Comparison of ENCODE assay signal across 26 cellular contexts in the genomic region with DNA sequence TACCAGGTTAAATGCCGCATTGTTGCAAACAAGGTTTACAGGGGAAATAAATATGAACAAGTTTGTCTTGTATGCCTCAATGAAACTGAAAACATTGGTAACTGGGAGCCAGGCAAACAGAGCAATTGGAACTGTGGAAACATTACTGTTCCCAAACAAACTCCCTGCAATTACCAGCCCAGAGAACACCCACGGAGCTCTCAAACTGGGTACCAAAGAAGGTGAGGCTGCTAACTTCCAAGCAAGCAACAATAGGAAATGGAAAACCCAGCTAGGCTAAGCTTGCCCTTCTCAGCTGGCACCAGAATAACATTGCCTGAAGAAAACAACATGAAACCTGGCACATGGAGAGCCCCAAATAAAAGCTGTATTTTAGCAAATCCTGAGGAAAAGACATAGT.
DNase-seq lines count a peak whose midpoint lies in the region; ATAC-seq, FAIRE-seq and TF ChIP-seq lines count a peak whose summit lies in the region.
"Had no signal": no experiment of that assay in that cellular context is flagged by ENCODE, and none has a peak within 500 bp of the region (broad histone marks: within the 10 kb centered on the region; RNA-seq: fewer than 3 reads in every experiment).

No MANE protein-coding gene starts in this region.

- no peak for FAIRE-seq in HTR-8/SVneo (lab: Jason Lieb, UNC)
- FAIRE-seq: G401.6, GM12892, HepG2, K562 had no signal

- no peak overlapping the region for H3K4me3 ChIP-seq in coronary artery
- H3K4me3 ChIP-seq in prostate gland, result no peak overlapping the region
- H3K4me3 ChIP-seq in right atrium auricular region, result no peak overlapping the region
- H3K4me3 ChIP-seq: BLaER1 treated with 17β-estradiol and CSF1 and Interleukin-3, amounts not matched to agents 10 nM and 100 nM; GM23248; HAP-1; K562; Peyer's patch had no signal

- intact Hi-C loops in prostate gland (cut with DNase I), result no loop called here

- H3K4me1 Mint-ChIP-seq in WTC11, result 0 out of 2 replicates have a peak, but pooled peaks cover 3% of the 10 kb centered on the region

- no peaks in the 10 kb centered on the region for H3K36me3 ChIP-seq in prostate gland
- no peaks in the 10 kb centered on the region for H3K36me3 ChIP-seq in right atrium auricular region
- H3K36me3 ChIP-seq: BLaER1 treated with 17β-estradiol and CSF1 and Interleukin-3, amounts not matched to agents 10 nM and 100 nM; HAP-1; Peyer's patch had no signal

- H3K4me1 ChIP-seq in prostate gland (replicated peaks) (no peaks in the 10 kb centered on the region), right atrium auricular region (no peaks in the 10 kb centered on the region)
- H3K4me1 ChIP-seq: HAP-1, Peyer's patch had no signal

- H3K9me3 Mint-ChIP-seq in WTC11, result no peaks in the 10 kb centered on the region
- H3K9me3 Mint-ChIP-seq in activated naive CD4-positive, alpha-beta T cell treated with anti-CD3 and anti-CD28 coated beads, Interleukin-2, amount 50 U/mL, for 72 hours, result peaks cover 4% of the 10 kb centered on the region in 2 donors

- H3K27me3 ChIP-seq in prostate gland (replicated peaks; ENCODE audit: insufficient read depth) (no peaks in the 10 kb centered on the region), right atrium auricular region (no peaks in the 10 kb centered on the region)
- H3K27me3 ChIP-seq: BLaER1 treated with 17β-estradiol and CSF1 and Interleukin-3, amounts not matched to agents 10 nM and 100 nM; Peyer's patch had no signal

- H3K27ac Mint-ChIP-seq in WTC11, result no peak overlapping the region
- H3K27ac Mint-ChIP-seq in activated naive CD4-positive, alpha-beta T cell treated with anti-CD3 and anti-CD28 coated beads, Interleukin-2, amount 50 U/mL, for 72 hours, result no peak overlapping the region
- H3K27ac Mint-ChIP-seq: CD8-positive, alpha-beta T cell had no signal

- no peak for TF ChIP-seq POLR2A in prostate gland (IDR thresholded peaks at IDR 0.05)

- no peaks in the 10 kb centered on the region for H3K27me3 Mint-ChIP-seq in WTC11 (ENCODE audit: low read depth)

- POLR2A ChIA-PET in WTC11 (lab: Charles Lee), result no interaction called here

- DNase-seq in NCI-H1417 (lab: John Stamatoyannopoulos, UW) (peak in 2 of 3 experiments; percentile 5 to 52), NCI-H1417 treated with DMSO at 0.1 percent for 48 hours (lab: John Stamatoyannopoulos, UW) (no peak), WTC11 (ENCODE audit: low spot score) (no peak), coronary artery (ENCODE audit: low spot score) (no peak), prostate gland (ENCODE audit: low spot score) (peak; percentile 5), HTR-8/SVneo (ENCODE audit: insufficient read length, low spot score) (no peak), right atrium auricular region (ENCODE audit: low spot score) (no peak)
- no peak for DNase-seq in activated naive CD4-positive, alpha-beta T cell treated with anti-CD3 and anti-CD28 coated beads, Interleukin-2, amount 50 U/mL, for 72 hours (ENCODE audit: low spot score in 2 of 2)
- DNase-seq: ACHN; Calu3; CD8-positive, alpha-beta T cell; DMS153; GM23248; MM.1S; NCI-H1048; NCI-H2029; NCI-H446; NCI-H526; Peyer's patch had no signal

- CTCF ChIA-PET in WTC11 (lab: Charles Lee), result interaction anchor here (0.6 to 1.0 kb wide), 3 partner anchors 13 to 33 kb away, joined by 3 read pairs; no protein-coding TSS in a partner anchor

- no peaks in the 10 kb centered on the region for H3K36me3 Mint-ChIP-seq in WTC11
- no peaks in the 10 kb centered on the region for H3K36me3 Mint-ChIP-seq in activated naive CD4-positive, alpha-beta T cell treated with anti-CD3 and anti-CD28 coated beads, Interleukin-2, amount 50 U/mL, for 72 hours
- H3K36me3 Mint-ChIP-seq: CD8-positive, alpha-beta T cell had no signal

- peak; percentile 39 for ATAC-seq in WTC11
- ATAC-seq in activated naive CD4-positive, alpha-beta T cell treated with anti-CD3 and anti-CD28 coated beads, Interleukin-2, amount 50 U/mL, for 72 hours, result no peak
- ATAC-seq: CD8-positive, alpha-beta T cell; HepG2; K562 had no signal

- H3K9me3 ChIP-seq in prostate gland (no peaks in the 10 kb centered on the region), right atrium auricular region (no peaks in the 10 kb centered on the region)
- H3K9me3 ChIP-seq: HAP-1, Peyer's patch had no signal

- 38% methylated on average over 2 of the region's 2 CpGs for WGBS in prostate gland

- H3K4me3 Mint-ChIP-seq in WTC11, result no peak overlapping the region
- H3K4me3 Mint-ChIP-seq: CD8-positive, alpha-beta T cell had no signal

- TF ChIP-seq CTCF in WTC11 (IDR thresholded peaks at IDR 0.05) (no peak), coronary artery (IDR thresholded peaks at IDR 0.05) (no peak), prostate gland (IDR thresholded peaks at IDR 0.05) (no peak), right atrium auricular region (IDR thresholded peaks at IDR 0.05) (no peak)

- H3K27ac ChIP-seq in coronary artery (peak overlapping the region; percentile 15 to 32), prostate gland (no peak overlapping the region), right atrium auricular region (no peak overlapping the region)
- H3K27ac ChIP-seq: 22Rv1; BLaER1 treated with 17β-estradiol and CSF1 and Interleukin-3, amounts not matched to agents 10 nM and 100 nM; GM23248; Peyer's patch had no signal

TF ChIP-seq in WTC11, 78 proteins besides CTCF, POLR2A, EP300 and RAD21:
- no peak for TF ChIP-seq ESRRA (CRISPR knock-in tag; IDR thresholded peaks at IDR 0.05; ENCODE audit: borderline replicate concordance)
- TF ChIP-seq, protein P1, sequence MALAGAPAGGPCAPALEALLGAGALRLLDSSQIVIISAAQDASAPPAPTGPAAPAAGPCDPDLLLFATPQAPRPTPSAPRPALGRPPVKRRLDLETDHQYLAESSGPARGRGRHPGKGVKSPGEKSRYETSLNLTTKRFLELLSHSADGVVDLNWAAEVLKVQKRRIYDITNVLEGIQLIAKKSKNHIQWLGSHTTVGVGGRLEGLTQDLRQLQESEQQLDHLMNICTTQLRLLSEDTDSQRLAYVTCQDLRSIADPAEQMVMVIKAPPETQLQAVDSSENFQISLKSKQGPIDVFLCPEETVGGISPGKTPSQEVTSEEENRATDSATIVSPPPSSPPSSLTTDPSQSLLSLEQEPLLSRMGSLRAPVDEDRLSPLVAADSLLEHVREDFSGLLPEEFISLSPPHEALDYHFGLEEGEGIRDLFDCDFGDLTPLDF (CRISPR knock-in tag; IDR thresholded peaks at IDR 0.05), result no peak
- no peak for TF ChIP-seq IRF2 (CRISPR knock-in tag; IDR thresholded peaks at IDR 0.05; ENCODE audit: borderline replicate concordance, low read depth)
- no peak for TF ChIP-seq NFATC4 (CRISPR knock-in tag; IDR thresholded peaks at IDR 0.05)
- no peak for TF ChIP-seq ATF1 (CRISPR knock-in tag; IDR thresholded peaks at IDR 0.05)
- TF ChIP-seq TP53 (CRISPR knock-in tag; IDR thresholded peaks at IDR 0.05), result no peak
- no peak for TF ChIP-seq JUN (CRISPR knock-in tag; IDR thresholded peaks at IDR 0.05)
- TF ChIP-seq, protein P2, sequence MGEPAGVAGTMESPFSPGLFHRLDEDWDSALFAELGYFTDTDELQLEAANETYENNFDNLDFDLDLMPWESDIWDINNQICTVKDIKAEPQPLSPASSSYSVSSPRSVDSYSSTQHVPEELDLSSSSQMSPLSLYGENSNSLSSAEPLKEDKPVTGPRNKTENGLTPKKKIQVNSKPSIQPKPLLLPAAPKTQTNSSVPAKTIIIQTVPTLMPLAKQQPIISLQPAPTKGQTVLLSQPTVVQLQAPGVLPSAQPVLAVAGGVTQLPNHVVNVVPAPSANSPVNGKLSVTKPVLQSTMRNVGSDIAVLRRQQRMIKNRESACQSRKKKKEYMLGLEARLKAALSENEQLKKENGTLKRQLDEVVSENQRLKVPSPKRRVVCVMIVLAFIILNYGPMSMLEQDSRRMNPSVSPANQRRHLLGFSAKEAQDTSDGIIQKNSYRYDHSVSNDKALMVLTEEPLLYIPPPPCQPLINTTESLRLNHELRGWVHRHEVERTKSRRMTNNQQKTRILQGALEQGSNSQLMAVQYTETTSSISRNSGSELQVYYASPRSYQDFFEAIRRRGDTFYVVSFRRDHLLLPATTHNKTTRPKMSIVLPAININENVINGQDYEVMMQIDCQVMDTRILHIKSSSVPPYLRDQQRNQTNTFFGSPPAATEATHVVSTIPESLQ (CRISPR knock-in tag; IDR thresholded peaks at IDR 0.05), result no peak
- TF ChIP-seq ZNF396 (CRISPR knock-in tag; IDR thresholded peaks at IDR 0.05; ENCODE audit: borderline replicate concordance), result no peak
- TF ChIP-seq, protein P3, sequence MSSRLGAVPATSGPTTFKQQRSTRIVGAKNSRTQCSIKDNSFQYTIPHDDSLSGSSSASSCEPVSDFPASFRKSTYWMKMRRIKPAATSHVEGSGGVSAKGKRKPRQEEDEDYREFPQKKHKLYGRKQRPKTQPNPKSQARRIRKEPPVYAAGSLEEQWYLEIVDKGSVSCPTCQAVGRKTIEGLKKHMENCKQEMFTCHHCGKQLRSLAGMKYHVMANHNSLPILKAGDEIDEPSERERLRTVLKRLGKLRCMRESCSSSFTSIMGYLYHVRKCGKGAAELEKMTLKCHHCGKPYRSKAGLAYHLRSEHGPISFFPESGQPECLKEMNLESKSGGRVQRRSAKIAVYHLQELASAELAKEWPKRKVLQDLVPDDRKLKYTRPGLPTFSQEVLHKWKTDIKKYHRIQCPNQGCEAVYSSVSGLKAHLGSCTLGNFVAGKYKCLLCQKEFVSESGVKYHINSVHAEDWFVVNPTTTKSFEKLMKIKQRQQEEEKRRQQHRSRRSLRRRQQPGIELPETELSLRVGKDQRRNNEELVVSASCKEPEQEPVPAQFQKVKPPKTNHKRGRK (CRISPR knock-in tag; IDR thresholded peaks at IDR 0.05; ENCODE audit: borderline replicate concordance), result no peak
- TF ChIP-seq FOXP1 (CRISPR knock-in tag; IDR thresholded peaks at IDR 0.05; ENCODE audit: borderline replicate concordance), result no peak

Comparison
In these comparisons a context has a peak if more than half of its experiments do, and no peak if none do; other contexts are left out.
1. DNase-seq: peak in NCI-H1417 (2 of 3) and prostate gland (single experiment); none in NCI-H1417 treated with DMSO at 0.1 percent for 48 hours (single experiment), WTC11 (single experiment), coronary artery (single experiment), HTR-8/SVneo (single experiment), right atrium auricular region (single experiment) and activated naive CD4-positive, alpha-beta T cell treated with anti-CD3 and anti-CD28 coated beads, Interleukin-2, amount 50 U/mL, for 72 hours (0 of 2).
2. H3K27ac ChIP-seq: peak in coronary artery (2 of 2); none in prostate gland (0 of 2) and right atrium auricular region (0 of 2).